19 cellular contexts compared by ENCODE assay signal in genomic region chr12:110936367-110937103, GRCh38. TPM values are rescaled to one million over a fixed set of nuclear protein-coding genes. Genes with fewer than 3 reads are reported as not detected.
DNase-seq lines count a peak whose midpoint lies in the region; ATAC-seq, FAIRE-seq and TF ChIP-seq lines count a peak whose summit lies in the region.
"Had no signal": no experiment of that assay in that cellular context is flagged by ENCODE, and none has a peak within 500 bp of the region (broad histone marks: within the 10 kb centered on the region; RNA-seq: fewer than 3 reads in every experiment).

No MANE protein-coding gene starts in this region.

- ATAC-seq in A549 = peak; percentile 8 to 20; a peak in 3 of 6 replicates
- peak; percentile 30 for ATAC-seq in body of pancreas
- ATAC-seq in omental fat pad (ENCODE audit: low FRiP score) = no peak
- no peak for ATAC-seq in GM19467 (IDR thresholded peaks at IDR 0.05; ENCODE audit: unreplicated experiment)
- ATAC-seq in HG02840 (IDR thresholded peaks at IDR 0.05; ENCODE audit: low FRiP score, unreplicated experiment) = no peak

- DNase-seq in A549 (ENCODE audit: low read depth in 1 of 2, low spot score in 1 of 2) (no peak), H7 (no peak), body of pancreas (peak in 1 of 4 donors; percentile 12), mesendoderm (peak; percentile 83), NCI-H345 treated with DMSO at 0.1 percent for 48 hours (lab: John Stamatoyannopoulos, UW; ENCODE audit: unreplicated experiment) (no peak), omental fat pad (ENCODE audit: low spot score) (no peak)
- DNase-seq: NCI-H1105 treated with DMSO at 0.1 percent for 48 hours, T1000 had no signal

- H2BK15ac ChIP-seq in mesendoderm (replicated peaks; ENCODE audit: low read depth) = no peak overlapping the region

- TF ChIP-seq CTCF in A549 (IDR thresholded peaks at IDR 0.05) (no peak), body of pancreas (IDR thresholded peaks at IDR 0.05) (no peak), omental fat pad (IDR thresholded peaks at IDR 0.05) (no peak)

- no peak for TF ChIP-seq EP300 in A549 (IDR thresholded peaks at IDR 0.05)

- H3K4me1 ChIP-seq in A549 (peaks cover 28% of the 10 kb centered on the region), body of pancreas (peaks cover 9% of the 10 kb centered on the region), mesendoderm (ENCODE audit: control insufficient read depth, low read depth, low read length) (peaks cover 2% of the 10 kb centered on the region)
- H3K4me1 ChIP-seq: upper lobe of right lung had no signal

- no peak overlapping the region for H3K4me3 ChIP-seq in A549
- H3K4me3 ChIP-seq in H7 (ENCODE audit: insufficient read depth, low read depth, low read length) = peak overlapping the region; percentile 22
- H3K4me3 ChIP-seq in body of pancreas = no peak overlapping the region
- H3K4me3 ChIP-seq in mesendoderm (ENCODE audit: low read length) = no peak overlapping the region
- H3K4me3 ChIP-seq: gastroesophageal sphincter, stomach, upper lobe of right lung had no signal

- no peaks in the 10 kb centered on the region for H3K79me1 ChIP-seq in mesendoderm (ENCODE audit: low read length)

- CTCF ChIA-PET in A549 (lab: Yijun Ruan, JAX) = interaction anchor here (0.6 to 7.7 kb wide), 31 partner anchors 11 to 385 kb away, joined by 3 to 71 read pairs (median 4); partner anchors contain the start of gene MYL2

- H3K4me2 ChIP-seq in A549 = no peak overlapping the region; the same call in 2 of the 3 replicates
- H3K4me2 ChIP-seq in mesendoderm (ENCODE audit: low read length) = peak overlapping the region; percentile 5

- no peak overlapping the region for H2BK5ac ChIP-seq in mesendoderm (ENCODE audit: low read length)

- FAIRE-seq in A549 (lab: Jason Lieb, UNC) = no peak
- FAIRE-seq: islet of Langerhans had no signal

- H4K8ac ChIP-seq in mesendoderm (ENCODE audit: low read depth, low read length) = no peak overlapping the region

- no peak overlapping the region for H3K18ac ChIP-seq in mesendoderm (ENCODE audit: low read length)

- H3K36me3 ChIP-seq in H7 (replicated peaks; ENCODE audit: control insufficient read depth, insufficient read depth, low read length) (no peaks in the 10 kb centered on the region; the same call in 1 of the 2 replicates), body of pancreas (replicated peaks in 1 of 2; ENCODE audit: insufficient read depth in 1 of 2, low read depth in 2 of 2) (no peaks in the 10 kb centered on the region), mesendoderm (ENCODE audit: control insufficient read depth, insufficient read depth, low read length) (no peaks in the 10 kb centered on the region)
- H3K36me3 ChIP-seq: gastroesophageal sphincter, neutrophil, stomach, upper lobe of right lung had no signal

- no peak overlapping the region for H3K23ac ChIP-seq in mesendoderm (ENCODE audit: low read length)

- intact Hi-C loops in body of pancreas (cut with DNase I) = loop anchor here (10.0 kb wide), 1 partner anchor 358 kb away; no protein-coding TSS in a partner anchor

- H3K27me3 ChIP-seq in H7 (ENCODE audit: control insufficient read depth, insufficient read depth, low read length) (no peaks in the 10 kb centered on the region; the same call in 1 of the 2 replicates), body of pancreas (no peaks in the 10 kb centered on the region), mesendoderm (ENCODE audit: insufficient read depth, low read length, poor library complexity) (no peaks in the 10 kb centered on the region)

- H3K79me2 ChIP-seq in mesendoderm (ENCODE audit: control insufficient read depth, insufficient read depth, low read length) = no peaks in the 10 kb centered on the region

- H3K56ac ChIP-seq in mesendoderm (ENCODE audit: low read length) = peak overlapping the region; percentile 56

- TF ChIP-seq RAD21 in A549 (conservative IDR thresholded peaks at IDR 0.05 in 1 of 2, IDR thresholded peaks at IDR 0.05 in 1 of 2) = no peak

- H3K27ac ChIP-seq in A549 (peak overlapping the region in 1 of 2 experiments; percentile 7; a peak in 2 of 6 replicates), body of pancreas (no peak overlapping the region), mesendoderm (ENCODE audit: low read depth, low read length) (peak overlapping the region; percentile 30)
- H3K27ac ChIP-seq: dorsolateral prefrontal cortex, gastroesophageal sphincter, neutrophil, stomach, upper lobe of right lung had no signal

- TF ChIP-seq POLR2A in A549 (IDR thresholded peaks at IDR 0.05; ENCODE audit: low read length) = no peak
- no peak for TF ChIP-seq POLR2A in body of pancreas (IDR thresholded peaks at IDR 0.05)

- no peak overlapping the region for H4K5ac ChIP-seq in mesendoderm (ENCODE audit: low read length)

- POLR2A ChIA-PET in A549 (lab: Yijun Ruan, JAX) = no interaction called here

- 52% methylated on average over 13 of the region's 13 CpGs for WGBS in A549 (ENCODE audit: missing lambda C conversion rate)
- WGBS in body of pancreas, 2 donors = 38 to 41% methylated on average over 13 of the region's 13 CpGs
- WGBS in mesendoderm (ENCODE audit: extremely low coverage, insufficient coverage, low lambda C conversion rate) = no CpG with 5 or more reads among the region's 13 CpGs

- H3K9ac ChIP-seq in mesendoderm (ENCODE audit: low read length) = peak overlapping the region; percentile 12

- no peak overlapping the region for H2BK120ac ChIP-seq in mesendoderm (ENCODE audit: low read depth, low read length)

- H2AK5ac ChIP-seq in mesendoderm (ENCODE audit: low read length) = no peak overlapping the region

- H3K4ac ChIP-seq in mesendoderm (ENCODE audit: low read depth, low read length) = no peak overlapping the region

- no peaks in the 10 kb centered on the region for H3K9me3 ChIP-seq in A549
- H3K9me3 ChIP-seq in body of pancreas = no peaks in the 10 kb centered on the region
- H3K9me3 ChIP-seq: gastroesophageal sphincter, neutrophil, stomach, upper lobe of right lung had no signal

TF ChIP-seq in A549, 52 proteins besides CTCF, POLR2A, EP300 and RAD21:
- TF ChIP-seq RNF2 (IDR thresholded peaks at IDR 0.05; ENCODE audit: borderline replicate concordance, low read depth) = no peak
- TF ChIP-seq, protein P1, sequence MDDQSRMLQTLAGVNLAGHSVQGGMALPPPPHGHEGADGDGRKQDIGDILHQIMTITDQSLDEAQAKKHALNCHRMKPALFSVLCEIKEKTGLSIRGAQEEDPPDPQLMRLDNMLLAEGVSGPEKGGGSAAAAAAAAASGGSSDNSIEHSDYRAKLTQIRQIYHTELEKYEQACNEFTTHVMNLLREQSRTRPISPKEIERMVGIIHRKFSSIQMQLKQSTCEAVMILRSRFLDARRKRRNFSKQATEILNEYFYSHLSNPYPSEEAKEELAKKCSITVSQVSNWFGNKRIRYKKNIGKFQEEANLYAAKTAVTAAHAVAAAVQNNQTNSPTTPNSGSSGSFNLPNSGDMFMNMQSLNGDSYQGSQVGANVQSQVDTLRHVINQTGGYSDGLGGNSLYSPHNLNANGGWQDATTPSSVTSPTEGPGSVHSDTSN (IDR thresholded peaks at IDR 0.05) = no peak
- TF ChIP-seq EHMT2 (IDR thresholded peaks at IDR 0.05; ENCODE audit: low read depth) = no peak
- TF ChIP-seq MAZ (IDR thresholded peaks at IDR 0.05; ENCODE audit: borderline replicate concordance, low read depth, low read length) = no peak
- no peak for TF ChIP-seq ZFP36 (IDR thresholded peaks at IDR 0.05; ENCODE audit: borderline replicate concordance, partially characterized antibody)
- no peak for TF ChIP-seq POLR2AphosphoS2 (conservative IDR thresholded peaks at IDR 0.05; ENCODE audit: low read length)
- TF ChIP-seq ESRRA (IDR thresholded peaks at IDR 0.05; ENCODE audit: borderline replicate concordance, low read length) = no peak
- TF ChIP-seq KDM5A (IDR thresholded peaks at IDR 0.05) = no peak
- TF ChIP-seq SREBF2 (IDR thresholded peaks at IDR 0.05) = no peak
- TF ChIP-seq, protein P2, sequence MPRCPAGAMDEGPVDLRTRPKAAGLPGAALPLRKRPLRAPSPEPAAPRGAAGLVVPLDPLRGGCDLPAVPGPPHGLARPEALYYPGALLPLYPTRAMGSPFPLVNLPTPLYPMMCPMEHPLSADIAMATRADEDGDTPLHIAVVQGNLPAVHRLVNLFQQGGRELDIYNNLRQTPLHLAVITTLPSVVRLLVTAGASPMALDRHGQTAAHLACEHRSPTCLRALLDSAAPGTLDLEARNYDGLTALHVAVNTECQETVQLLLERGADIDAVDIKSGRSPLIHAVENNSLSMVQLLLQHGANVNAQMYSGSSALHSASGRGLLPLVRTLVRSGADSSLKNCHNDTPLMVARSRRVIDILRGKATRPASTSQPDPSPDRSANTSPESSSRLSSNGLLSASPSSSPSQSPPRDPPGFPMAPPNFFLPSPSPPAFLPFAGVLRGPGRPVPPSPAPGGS (IDR thresholded peaks at IDR 0.05) = no peak
- TF ChIP-seq MYC (IDR thresholded peaks at IDR 0.05; ENCODE audit: borderline replicate concordance, low read length) = no peak
- no peak for TF ChIP-seq NFE2L2 (conservative IDR thresholded peaks at IDR 0.05; ENCODE audit: low read length)
- no peak for TF ChIP-seq CHD2 (IDR thresholded peaks at IDR 0.05; ENCODE audit: low read length, partially characterized antibody)
- TF ChIP-seq, protein P3, sequence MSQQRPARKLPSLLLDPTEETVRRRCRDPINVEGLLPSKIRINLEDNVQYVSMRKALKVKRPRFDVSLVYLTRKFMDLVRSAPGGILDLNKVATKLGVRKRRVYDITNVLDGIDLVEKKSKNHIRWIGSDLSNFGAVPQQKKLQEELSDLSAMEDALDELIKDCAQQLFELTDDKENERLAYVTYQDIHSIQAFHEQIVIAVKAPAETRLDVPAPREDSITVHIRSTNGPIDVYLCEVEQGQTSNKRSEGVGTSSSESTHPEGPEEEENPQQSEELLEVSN (IDR thresholded peaks at IDR 0.05; ENCODE audit: borderline replicate concordance, low read depth) = no peak
- TF ChIP-seq TFCP2L1 (CRISPR knock-in tag; IDR thresholded peaks at IDR 0.05) = no peak
- TF ChIP-seq RCOR1 (IDR thresholded peaks at IDR 0.05; ENCODE audit: low read depth, low read length) = no peak

RNA-seq across cellular contexts. Expression of gene MYL2, which starts 16.2 kb away (rescaled TPM):
- 0.13 TPM in 1 of 2 replicates, not detected in the other for polyA plus RNA-seq in A549 (2011; rRNA removed)
- not detected in 2 replicates for polyA plus RNA-seq in A549 (2012; cell fraction: cytosol; rRNA removed)
- polyA plus RNA-seq in A549 (2012; cell fraction: nucleus; rRNA removed) = 0.12 TPM in 1 of 2 replicates, not detected in the other
- not detected in 3 replicates for polyA plus RNA-seq in A549 (2017; fragmentation: RNase III; extraction: RNeasy Plus Mini Kit Qiagen cat#74134 plus additional on column Dnase treatment)
- not detected in 2 replicates for polyA minus RNA-seq in A549 (2011; rRNA and poly(A)+ RNA removed)
- total RNA-seq in H7 (2014; rRNA removed; shearing (Covaris generic)) = not detected in 2 replicates
- not detected for total RNA-seq in body of pancreas
- polyA plus RNA-seq in mesendoderm (2013, experiment 1 of 2) = 0.06 TPM
- polyA plus RNA-seq in mesendoderm (2013, experiment 2 of 2) = not detected
- not detected for total RNA-seq in omental fat pad
- total RNA-seq: CD4-positive, alpha-beta memory T cell; gastroesophageal sphincter; mesothelial cell of epicardium; sciatic nerve; upper lobe of right lung had no signal
- polyA plus RNA-seq: CD4-positive, alpha-beta memory T cell had no signal

Comparison
In these comparisons a context has a peak if more than half of its experiments do, and no peak if none do; other contexts are left out.
1. ATAC-seq: peak in A549 (2 of 2) and body of pancreas (single experiment); none in omental fat pad (single experiment), GM19467 (single experiment) and HG02840 (single experiment).